In the genomic region with DNA sequence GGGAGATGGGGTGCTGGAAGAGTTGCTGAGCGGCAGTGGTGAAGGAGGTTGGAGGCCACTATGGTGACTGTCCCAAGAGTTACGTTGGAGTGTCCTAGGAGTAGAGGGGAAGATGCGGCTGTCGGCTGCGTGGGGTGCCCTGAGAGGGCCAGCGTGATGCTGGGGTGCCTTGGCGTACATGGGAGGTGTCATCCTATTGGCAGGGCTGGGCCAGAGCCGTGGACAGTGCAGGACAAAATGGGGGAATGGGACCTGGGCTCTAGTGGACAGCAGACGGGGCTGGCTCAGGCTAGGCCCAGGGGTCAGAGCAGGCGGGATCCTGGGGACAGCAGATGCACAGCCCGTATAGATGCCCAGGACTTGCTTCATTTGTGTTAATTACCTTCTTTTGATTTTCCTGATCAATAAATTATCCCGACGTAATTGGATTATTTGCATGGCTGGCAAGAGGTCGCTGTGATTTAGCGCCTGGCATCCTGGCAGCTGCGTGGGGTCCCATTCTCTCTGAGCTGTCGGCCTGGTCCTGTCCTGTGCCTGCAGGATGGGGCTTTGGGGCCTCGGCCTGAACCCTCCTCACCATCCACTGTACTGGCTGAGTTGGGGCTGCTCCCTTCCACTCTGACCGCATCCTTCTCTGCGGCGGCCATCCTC, we compare ENCODE assay signal across 26 cellular contexts.
"Had no signal": no experiment of that assay in that cellular context is flagged by ENCODE, and none has a peak within 500 bp of the region (broad histone marks: within the 10 kb centered on the region; RNA-seq: fewer than 3 reads in every experiment).

No MANE protein-coding gene starts in this region.

- DNase-seq: activated CD4-positive, alpha-beta T cell treated with anti-CD3 and anti-CD28 coated beads for 4 hours; activated CD8-positive, alpha-beta memory T cell treated with anti-CD3 and anti-CD28 coated beads, Interleukin-2, amount 50 U/mL, for 48 hours; activated CD8-positive, alpha-beta T cell treated with anti-CD3 and anti-CD28 coated beads for 36 hours; activated naive CD4-positive, alpha-beta T cell treated with anti-CD3 and anti-CD28 coated beads, Interleukin-2, amount 50 U/mL, for 16 hours; activated naive CD8-positive, alpha-beta T cell treated with anti-CD3 and anti-CD28 coated beads, Interleukin-2, amount 10 ng/mL, durations not matched to agents 7 days and 5 days; activated T-cell treated with anti-CD3 and anti-CD28 coated beads, Interleukin-2, amount 50 U/mL, for 1 hour; adrenal gland; anterior cingulate cortex; MG63; MV-4-11; NCI-H1092 treated with DMSO at 0.1 percent for 48 hours; NCI-H1417 treated with DMSO at 0.1 percent for 48 hours; NCI-H1694; NCI-H2029; NCI-H2107; NCI-H2171 treated with DMSO at 0.1 percent for 48 hours; NCI-H226; NCI-H526; NCI-H774; NK-92 treated with Interleukin-12 subunit alpha and Interleukin-12 subunit beta, amount 100 ng/mL, for 24 hours; OCI-M1; RPMI8226; SHP77 treated with DMSO at 0.1 percent for 48 hours had no signal

- H3K27me3 ChIP-seq: MG63 had no signal

- ATAC-seq: activated CD4-positive, CD25-positive, alpha-beta regulatory T cell treated with anti-CD3 and anti-CD28 coated beads, Interleukin-2, amount 50 U/mL, for 24 hours; activated CD8-positive, alpha-beta T cell treated with anti-CD3 and anti-CD28 coated beads for 36 hours; Panc1 had no signal

- H3K4me3 ChIP-seq: adrenal gland, breast epithelium, MG63 had no signal

- H3K27ac ChIP-seq: adrenal gland, breast epithelium had no signal

- H3K4me1 ChIP-seq: adrenal gland, breast epithelium had no signal

- H3K36me3 ChIP-seq: adrenal gland, breast epithelium, MG63 had no signal

- H3K9me3 ChIP-seq: adrenal gland, MG63 had no signal
